In genomic region chr5:109855056-109855455, GRCh38 we compare ENCODE assay signal across 19 cellular contexts.
DNase-seq lines count a peak whose midpoint lies in the region; FAIRE-seq and TF ChIP-seq lines count a peak whose summit lies in the region.
"Had no signal": no experiment of that assay in that cellular context is flagged by ENCODE, and none has a peak within 500 bp of the region (broad histone marks: within the 10 kb centered on the region; RNA-seq: fewer than 3 reads in every experiment).

No MANE protein-coding gene starts in this region.

- no peak overlapping the region for H3K4me3 ChIP-seq in mammary epithelial cell (replicated peaks in 1 of 3; ENCODE audit: insufficient read depth in 1 of 3, low read depth in 2 of 3, low read length in 3 of 3)
- H3K4me3 ChIP-seq: GM23338 had no signal

- CTCF ChIA-PET in mammary epithelial cell (lab: Charles Lee; ENCODE audit: low non-redundant PET) = no interaction called here
- CTCF ChIA-PET in MCF 10A (lab: Yijun Ruan, JAX) = no interaction called here

- FAIRE-seq in frontal cortex (lab: Jason Lieb, UNC) = no peak
- FAIRE-seq: GM12891 had no signal

- TF ChIP-seq CTCF in mammary epithelial cell (conservative IDR thresholded peaks at IDR 0.05 in 1 of 2, IDR thresholded peaks at IDR 0.05 in 1 of 2; ENCODE audit: extremely low read depth in 1 of 2, insufficient read depth in 1 of 2, low read depth in 1 of 2, low read length in 2 of 2) (no peak), MCF 10A (IDR thresholded peaks at IDR 0.05; ENCODE audit: unreplicated experiment) (no peak)

- intact Hi-C loops in mammary epithelial cell (cut with micrococcal nuclease) = no loop called here
- intact Hi-C loops in MCF 10A (cut with micrococcal nuclease) = no loop called here

- peaks cover 36% of the 10 kb centered on the region for H3K36me3 Mint-ChIP-seq in MCF 10A (ENCODE audit: insufficient read depth, unreplicated experiment)

- no peaks in the 10 kb centered on the region for H3K9me3 Mint-ChIP-seq in MCF 10A (ENCODE audit: unreplicated experiment)
- H3K9me3 Mint-ChIP-seq: GM23338 had no signal

- 89% methylated on average over 1 of the region's 1 CpG for WGBS in mammary epithelial cell (ENCODE audit: low coverage, missing lambda C conversion rate)

- no peaks in the 10 kb centered on the region for H3K9me3 ChIP-seq in mammary epithelial cell (replicated peaks; ENCODE audit: insufficient read depth, low read length)

- H3K4me2 ChIP-seq in mammary epithelial cell (ENCODE audit: insufficient read depth, low read depth, low read length) = no peak overlapping the region
- H3K4me2 ChIP-seq: GM23338 had no signal

- H3K27me3 Mint-ChIP-seq in MCF 10A (ENCODE audit: insufficient read depth, unreplicated experiment) = no peaks in the 10 kb centered on the region

- H3K27ac Mint-ChIP-seq in MCF 10A (ENCODE audit: low read depth, unreplicated experiment) = no peak overlapping the region
- H3K27ac Mint-ChIP-seq: GM23338 had no signal

- dilution Hi-C loops in mammary epithelial cell (cut with HindIII; ENCODE audit: low sequenced_read_pairs) = no loop called here

- no peak overlapping the region for H3K4me3 Mint-ChIP-seq in MCF 10A (ENCODE audit: unreplicated experiment)
- H3K4me3 Mint-ChIP-seq: GM23338 had no signal

- H3K79me2 ChIP-seq in mammary epithelial cell (ENCODE audit: insufficient read depth, low read length) = no peaks in the 10 kb centered on the region

- H3K4me1 ChIP-seq in mammary epithelial cell (ENCODE audit: insufficient read depth, low read length) = no peaks in the 10 kb centered on the region

- no peaks in the 10 kb centered on the region for H4K20me1 ChIP-seq in mammary epithelial cell (ENCODE audit: insufficient read depth, low read length)

- in situ Hi-C loops in mammary epithelial cell (cut with MboI; ENCODE audit: low sequenced_read_pairs in 2 of 2) = no loop called here

- DNase-seq in mammary epithelial cell = peak; percentile 32
- no peak for DNase-seq in MCF 10A (ENCODE audit: unreplicated experiment)
- peak; percentile 40 for DNase-seq in amniotic epithelial cell (ENCODE audit: low read depth)
- peak; percentile 41 for DNase-seq in iris pigment epithelial cell (ENCODE audit: low read depth)
- no peak for DNase-seq in erythroblast (lab: John Stamatoyannopoulos, UW)
- DNase-seq in LoVo (ENCODE audit: low spot score) = no peak
- DNase-seq in amygdala (lab: John Stamatoyannopoulos, UW) = no peak
- no peak for DNase-seq in frontal cortex (ENCODE audit: low spot score in 2 of 2)
- DNase-seq: C1 segment of cervical spinal cord, DMS53, Karpas-422, MV-4-11, NCI-H1417 treated with DMSO at 0.1 percent for 48 hours, NCI-H2029, NCI-H2171 treated with DMSO at 0.1 percent for 48 hours, NCI-H510A treated with DMSO at 0.1 percent for 48 hours, SIG-M5 had no signal

- no peak overlapping the region for H2AFZ ChIP-seq in mammary epithelial cell (ENCODE audit: low read depth, low read length)
- H2AFZ ChIP-seq: GM23338 had no signal

- no TSS peak for BruUV-seq in mammary epithelial cell (replicated peaks; lab: Mats Ljungman, UMichigan)
- no TSS peak for BruUV-seq in MCF 10A (replicated peaks; lab: Mats Ljungman, UMichigan)

- TF ChIP-seq POLR2A in erythroblast (IDR thresholded peaks at IDR 0.05; ENCODE audit: low read length) = no peak

- H3K4me1 Mint-ChIP-seq in MCF 10A (ENCODE audit: insufficient read depth, unreplicated experiment) = peaks cover 12% of the 10 kb centered on the region

- peaks cover 14% of the 10 kb centered on the region for H3K36me3 ChIP-seq in mammary epithelial cell (ENCODE audit: insufficient read depth, low read length)

- no peak overlapping the region for H3K27ac ChIP-seq in mammary epithelial cell (ENCODE audit: insufficient read depth, low read depth, low read length)

- POLR2A ChIA-PET in MCF 10A (lab: Yijun Ruan, JAX) = interaction anchor here (0.5 to 0.8 kb wide), 3 partner anchors 10 to 1126 kb away, joined by 3 read pairs; partner anchors contain the start of gene MAN2A1

- H3K9ac ChIP-seq in mammary epithelial cell (ENCODE audit: insufficient read depth, low read length) = no peak overlapping the region

- H3K27me3 ChIP-seq in mammary epithelial cell (ENCODE audit: insufficient read depth, low read length) = no peaks in the 10 kb centered on the region

Comparison
In these comparisons a context has a peak if more than half of its experiments do, and no peak if none do; other contexts are left out.
1. DNase-seq: peak in mammary epithelial cell (single experiment), amniotic epithelial cell (single experiment) and iris pigment epithelial cell (single experiment); none in MCF 10A (single experiment), erythroblast (0 of 2), LoVo (single experiment), amygdala (0 of 56) and frontal cortex (0 of 2).